Comparison of ENCODE assay signal across 8 cellular contexts in genomic region chr2:108575132-108575966, GRCh38. TPM values are rescaled to one million over a fixed set of nuclear protein-coding genes. Genes with fewer than 3 reads are reported as not detected.
DNase-seq lines count a peak whose midpoint lies in the region; ATAC-seq and TF ChIP-seq lines count a peak whose summit lies in the region.

No MANE protein-coding gene starts in this region.

- ATAC-seq in GM21515 (IDR thresholded peaks at IDR 0.05; ENCODE audit: unreplicated experiment) (peak; percentile 83), left cardiac atrium (no peak)

- H3K9ac ChIP-seq in colonic mucosa (ENCODE audit: low read depth in 2 of 2, low read length in 2 of 2): no peak overlapping the region

- H3K27ac ChIP-seq in colonic mucosa: no peak overlapping the region

- DNase-seq in ELR (ENCODE audit: low read depth) (peak; percentile 86), HS-5 (ENCODE audit: low read depth) (peak; percentile 63), foreskin fibroblast (peak; percentile 74 to 86), colonic mucosa (no peak), C1 segment of cervical spinal cord (lab: John Stamatoyannopoulos, UW) (no peak), left cardiac atrium (no peak)
- no peak for DNase-seq in activated naive CD4-positive, alpha-beta T cell treated with anti-CD3 and anti-CD28 coated beads, Interleukin-2, amount 50 U/mL, for 16 hours

- H3K9me3 ChIP-seq in colonic mucosa: no peaks in the 10 kb centered on the region

- H3K4me3 ChIP-seq in foreskin fibroblast (ENCODE audit: low read depth in 1 of 2, low read length in 2 of 2) (no peak overlapping the region), colonic mucosa (no peak overlapping the region)

- TF ChIP-seq CTCF in foreskin fibroblast (IDR thresholded peaks at IDR 0.05; ENCODE audit: low read depth, low read length) (no peak), colonic mucosa (IDR thresholded peaks at IDR 0.05) (no peak)

- no peaks in the 10 kb centered on the region for H3K27me3 ChIP-seq in colonic mucosa

- H3K36me3 ChIP-seq in colonic mucosa: no peaks in the 10 kb centered on the region

- no peaks in the 10 kb centered on the region for H3K4me1 ChIP-seq in colonic mucosa

- intact Hi-C loops in colonic mucosa (cut with DNase I): no loop called here
- intact Hi-C loops in left cardiac atrium (cut with DNase I): loop anchor here in 1 of 2 donors (5.0 kb wide), 1 partner anchor 33 kb away; no protein-coding TSS in a partner anchor

RNA-seq across cellular contexts. Expression of gene LIMS1, which starts 41.1 kb away (rescaled TPM):
- total RNA-seq in colonic mucosa: 10 to 100 TPM; 34.1 to 50.3 TPM
- total RNA-seq in left cardiac atrium: 10 to 100 TPM; 59.8 to 65.2 TPM

Comparison
In these comparisons a context has a peak if more than half of its experiments do, and no peak if none do; other contexts are left out.
1. DNase-seq: peak in ELR (single experiment), HS-5 (single experiment) and foreskin fibroblast (2 of 2); none in colonic mucosa (single experiment), C1 segment of cervical spinal cord (0 of 14), left cardiac atrium (single experiment) and activated naive CD4-positive, alpha-beta T cell treated with anti-CD3 and anti-CD28 coated beads, Interleukin-2, amount 50 U/mL, for 16 hours (single experiment).